Comparison of ENCODE assay signal across 29 cellular contexts in genomic region chr2:238582159-238582558, GRCh38.
A peak's percentile ranks its signal among the peaks of the same experiment; 100 is the strongest.
DNase-seq lines count a peak whose midpoint lies in the region; ATAC-seq and TF ChIP-seq lines count a peak whose summit lies in the region.
"Had no signal": no experiment of that assay in that cellular context is flagged by ENCODE, and none has a peak within 500 bp of the region (broad histone marks: within the 10 kb centered on the region; RNA-seq: fewer than 3 reads in every experiment).

No MANE protein-coding gene starts in this region.

- TF ChIP-seq CTCF in AG04449 (IDR thresholded peaks at IDR 0.05; ENCODE audit: insufficient read depth, low read length, missing control alignments) (no peak), astrocyte of the spinal cord (IDR thresholded peaks at IDR 0.05; ENCODE audit: low read depth, low read length) (no peak), omental fat pad (IDR thresholded peaks at IDR 0.05) (no peak)

- no peaks in the 10 kb centered on the region for H3K4me1 ChIP-seq in GM23248 (ENCODE audit: insufficient read depth)
- H3K4me1 ChIP-seq: uterus had no signal

- no peak overlapping the region for H3K27ac ChIP-seq in GM23248
- H3K27ac ChIP-seq: BLaER1, epithelial cell of prostate, PC-9, thoracic aorta, uterus had no signal

- H3K4me3 ChIP-seq in AG04449 (ENCODE audit: low read depth, low read length), result no peak overlapping the region
- H3K4me3 ChIP-seq in GM23248, result no peak overlapping the region
- no peak overlapping the region for H3K4me3 ChIP-seq in astrocyte of the spinal cord (ENCODE audit: low read depth, low read length)
- H3K4me3 ChIP-seq: BLaER1, GM12878, PC-9, thoracic aorta, uterus had no signal

- intact Hi-C loops in posterior vena cava (cut with DNase I), result no loop called here

- H3K9ac ChIP-seq in GM23248, result no peak overlapping the region
- H3K9ac ChIP-seq: BLaER1 had no signal

- in situ Hi-C loops in GM23248 (cut with MboI), result no loop called here
- in situ Hi-C loops in astrocyte of the spinal cord (cut with HindIII; ENCODE audit: low sequenced_read_pairs), result no loop called here

- CTCF ChIA-PET in AG04449 (lab: Yijun Ruan, JAX), result interaction anchor here (1.3 kb wide), 1 partner anchor 211 kb away, joined by 3 read pairs; no protein-coding TSS in a partner anchor

- DNase-seq in AG04449 (ENCODE audit: low read depth, low spot score) (peak; percentile 66), GM23248 (peak; percentile 8), astrocyte of the spinal cord (ENCODE audit: low read depth, low spot score) (peak; percentile 82), iris pigment epithelial cell (ENCODE audit: low read depth) (peak; percentile 69), foreskin melanocyte (no peak), posterior vena cava (ENCODE audit: low spot score) (no peak), omental fat pad (ENCODE audit: low spot score) (no peak)
- DNase-seq: 8988T; activated CD4-positive, alpha-beta T cell treated with anti-CD3 and anti-CD28 coated beads for 1 hour; activated CD8-positive, alpha-beta T cell treated with anti-CD3 and anti-CD28 coated beads, Interleukin-2, amount 10 ng/mL, durations not matched to agents 7 days and 5 days; activated naive CD8-positive, alpha-beta T cell treated with anti-CD3 and anti-CD28 coated beads, Interleukin-2, amount 10 ng/mL, durations not matched to agents 7 days and 5 days; COR-L47; DND-41; effector CD4-positive, alpha-beta T cell; left cardiac atrium; mammary epithelial cell; NCI-H510A treated with DMSO at 0.1 percent for 48 hours; NK-92 treated with Interleukin-12 subunit alpha and Interleukin-12 subunit beta, amount 100 ng/mL, for 24 hours; PC-9; Right ventricle myocardium superior; stimulated activated naive CD8-positive, alpha-beta T cell treated with anti-CD3 and anti-CD28 coated beads, Interleukin-15, Interleukin-2, amounts not matched to agents 100 U/mL and 50 U/mL, for 24 hours; T-helper 2 cell; uterus had no signal

- no peaks in the 10 kb centered on the region for H3K9me2 ChIP-seq in GM23248 (ENCODE audit: insufficient read depth)

- POLR2A ChIA-PET in AG04449 (lab: Yijun Ruan, JAX), result no interaction called here

- no peaks in the 10 kb centered on the region for H3K27me3 ChIP-seq in GM23248 (replicated peaks; ENCODE audit: insufficient read depth)
- H3K27me3 ChIP-seq: BLaER1, uterus had no signal

- no peak overlapping the region for H3K4me2 ChIP-seq in GM23248 (ENCODE audit: unreplicated experiment)
- H3K4me2 ChIP-seq: BLaER1, PC-9 had no signal

- no peaks in the 10 kb centered on the region for H3K9me3 ChIP-seq in GM23248 (ENCODE audit: low read depth)
- H3K9me3 ChIP-seq: thoracic aorta, uterus had no signal

- no peaks in the 10 kb centered on the region for H4K20me1 ChIP-seq in GM23248 (ENCODE audit: insufficient read depth)
- H4K20me1 ChIP-seq: BLaER1 had no signal

- H3K36me3 ChIP-seq in GM23248 (ENCODE audit: low read depth), result no peaks in the 10 kb centered on the region
- H3K36me3 ChIP-seq: BLaER1, thoracic aorta, uterus had no signal

- no peaks in the 10 kb centered on the region for H3K79me2 ChIP-seq in GM23248 (ENCODE audit: insufficient read depth)

- H2AFZ ChIP-seq in GM23248, result no peak overlapping the region
- H2AFZ ChIP-seq: PC-9 had no signal

- no peak for ATAC-seq in GM21723 (IDR thresholded peaks at IDR 0.05; ENCODE audit: unreplicated experiment)
- ATAC-seq in omental fat pad (ENCODE audit: low FRiP score), result no peak
- ATAC-seq: activated CD8-positive, alpha-beta T cell treated with anti-CD3 and anti-CD28 coated beads, Interleukin-2, amount 10 ng/mL, durations not matched to agents 7 days and 5 days; GM12878; HepG2; left cardiac atrium; stimulated activated naive CD8-positive, alpha-beta T cell treated with anti-CD3 and anti-CD28 coated beads, Interleukin-15, Interleukin-2, amounts not matched to agents 100 U/mL and 50 U/mL, for 24 hours had no signal

- WGBS in GM23248 (ENCODE audit: low coverage in 1 of 2, low lambda C conversion rate in 2 of 2, missing lambda C conversion rate in 2 of 2), 2 experiments, result 89 to 100% methylated on average over 1 of the region's 1 CpG

- no peaks in the 10 kb centered on the region for H3F3A ChIP-seq in GM23248 (ENCODE audit: insufficient read depth)

Comparison
In these comparisons a context has a peak if more than half of its experiments do, and no peak if none do; other contexts are left out.
1. DNase-seq: peak in AG04449 (single experiment), GM23248 (single experiment), astrocyte of the spinal cord (single experiment) and iris pigment epithelial cell (single experiment); none in foreskin melanocyte (single experiment), posterior vena cava (single experiment) and omental fat pad (single experiment).